16 cellular contexts compared by ENCODE assay signal in genomic region chr3:53506110-53506762, GRCh38. TPM values are rescaled to one million over a fixed set of nuclear protein-coding genes. Genes with fewer than 3 reads are reported as not detected.
DNase-seq lines count a peak whose midpoint lies in the region; TF ChIP-seq lines count a peak whose summit lies in the region.
"Had no signal": no experiment of that assay in that cellular context is flagged by ENCODE, and none has a peak within 500 bp of the region (broad histone marks: within the 10 kb centered on the region; RNA-seq: fewer than 3 reads in every experiment).

No MANE protein-coding gene starts in this region.

- H4K20me1 ChIP-seq in H9 (ENCODE audit: control insufficient read depth, insufficient read depth, insufficient read length): no peaks in the 10 kb centered on the region

- no peak overlapping the region for H4K5ac ChIP-seq in H9 (ENCODE audit: insufficient read length, low read depth, low read length)

- no peak overlapping the region for H3K4ac ChIP-seq in H9 (ENCODE audit: low read depth, low read length)

- H4K91ac ChIP-seq in H9 (ENCODE audit: insufficient read length, low read depth, low read length): no peak overlapping the region

- H3K23ac ChIP-seq in H9 (ENCODE audit: insufficient read length, low read depth, low read length): no peak overlapping the region

- TF ChIP-seq CTCF in H9 (conservative IDR thresholded peaks at IDR 0.05): no peak
- no peak for TF ChIP-seq CTCF in epithelial cell of proximal tubule (conservative IDR thresholded peaks at IDR 0.05; ENCODE audit: low read depth, low read length)

- H3K27ac ChIP-seq in H9 (ENCODE audit: insufficient read length, low read depth, low read length): no peak overlapping the region
- H3K27ac ChIP-seq: SJSA1 had no signal

- H2AFZ ChIP-seq in H9 (ENCODE audit: low read length): no peak overlapping the region

- DNase-seq in H9 (no peak), epithelial cell of proximal tubule (ENCODE audit: low read depth) (peak; percentile 54), mucosa of gallbladder (ENCODE audit: low spot score) (peak; percentile 34), NCI-H2029 (lab: John Stamatoyannopoulos, UW) (no peak), hepatic stellate cell (ENCODE audit: low spot score) (no peak), NCI-H1105 (lab: John Stamatoyannopoulos, UW) (no peak)
- DNase-seq in activated CD4-positive, alpha-beta T cell treated with anti-CD3 and anti-CD28 coated beads, Interleukin-2, amount 50 U/mL, for 48 hours: no peak
- DNase-seq: C1 segment of cervical spinal cord; HCEC 1CT; NCI-H146; NCI-H2107; NCI-H226; NCI-H69; NK-92 treated with Interleukin-12 subunit alpha and Interleukin-12 subunit beta, amount 100 ng/mL, for 24 hours had no signal

- no peak overlapping the region for H3K18ac ChIP-seq in H9 (ENCODE audit: insufficient read length, low read depth, low read length)

- H3K23me2 ChIP-seq in H9 (ENCODE audit: insufficient read length, low read depth, low read length, poor library complexity, severe bottlenecking): no peaks in the 10 kb centered on the region

- H3K9me3 ChIP-seq in H9 (ENCODE audit: control insufficient read depth, low read depth, low read length): no peaks in the 10 kb centered on the region
- H3K9me3 ChIP-seq: SJSA1 had no signal

- H3K27me3 ChIP-seq in H9 (ENCODE audit: insufficient read depth, low read length): no peaks in the 10 kb centered on the region

- no peaks in the 10 kb centered on the region for H3K79me1 ChIP-seq in H9 (ENCODE audit: insufficient read depth, low read depth, low read length, poor library complexity, severe bottlenecking)

- H2AK5ac ChIP-seq in H9 (ENCODE audit: insufficient read length, low read length): no peak overlapping the region

- H2BK20ac ChIP-seq in H9 (ENCODE audit: low read depth, low read length, poor library complexity, severe bottlenecking): no peak overlapping the region

- WGBS in H9 (ENCODE audit: extremely low coverage, insufficient read length, low lambda C conversion rate): no CpG with 5 or more reads among the region's 4 CpGs

- H3K4me1 ChIP-seq in H9 (ENCODE audit: insufficient read depth, low read length): no peaks in the 10 kb centered on the region; the same call in 1 of the 2 replicates
- H3K4me1 ChIP-seq: SJSA1 had no signal

- no peak overlapping the region for H3K4me3 ChIP-seq in epithelial cell of proximal tubule (ENCODE audit: low read depth, low read length)
- H3K4me3 ChIP-seq: K562, SJSA1 had no signal

- no peaks in the 10 kb centered on the region for H3K9me3 Mint-ChIP-seq in H9

- peaks cover 14 to 23% of the 10 kb centered on the region in 2 experiments for H3K4me1 Mint-ChIP-seq in H9

- no peak overlapping the region for H3K4me3 Mint-ChIP-seq in H9

- no peak overlapping the region for H3T11ph ChIP-seq in H9 (ENCODE audit: low read length)

- no peaks in the 10 kb centered on the region; the same call in 1 of the 2 replicates for H3K27me3 Mint-ChIP-seq in H9 (ENCODE audit: low read depth)

- no peak overlapping the region for H2BK15ac ChIP-seq in H9 (ENCODE audit: low read depth, low read length)

- no peaks in the 10 kb centered on the region for H3K36me3 Mint-ChIP-seq in H9 (ENCODE audit: insufficient read depth in 1 of 3, low read depth in 3 of 3)

- no peak overlapping the region for H4K8ac ChIP-seq in H9 (replicated peaks; ENCODE audit: insufficient read length, low read depth, low read length)

- peak overlapping the region; percentile 74 for H2BK5ac ChIP-seq in H9 (ENCODE audit: insufficient read length, low read length)

- no peak overlapping the region for H3K9ac ChIP-seq in H9 (ENCODE audit: extremely low read depth, insufficient read length, low read length)

- no peak overlapping the region for H3K4me2 ChIP-seq in H9 (ENCODE audit: insufficient read depth, insufficient read length, low read length)

- no peaks in the 10 kb centered on the region for H3K79me2 ChIP-seq in H9 (ENCODE audit: insufficient read depth, low read length)

- no peak overlapping the region for H3K56ac ChIP-seq in H9 (ENCODE audit: insufficient read length, low read depth, low read length)

- no peak overlapping the region for H2BK120ac ChIP-seq in H9 (ENCODE audit: low read depth, low read length, poor library complexity, severe bottlenecking)

- no peak overlapping the region for H2BK12ac ChIP-seq in H9 (ENCODE audit: insufficient read length, low read depth, low read length)

- H3K14ac ChIP-seq in H9 (ENCODE audit: insufficient read depth, low read length): no peak overlapping the region

- H3K27ac Mint-ChIP-seq in H9: no peak overlapping the region

RNA-seq across cellular contexts. Expression of gene CACNA1D, which starts 11.8 kb away (rescaled TPM):
- total RNA-seq in H9 (2021): 1.9 and 3.5 TPM in 2 replicates
- 0.07 and 1.9 TPM in 2 replicates for total RNA-seq in epithelial cell of proximal tubule
- 39.2 TPM for total RNA-seq in mucosa of gallbladder
- total RNA-seq: SJSA1 had no signal

Comparison
In these comparisons a context has a peak if more than half of its experiments do, and no peak if none do; other contexts are left out.
1. DNase-seq: peak in epithelial cell of proximal tubule (single experiment) and mucosa of gallbladder (single experiment); none in H9 (single experiment), NCI-H2029 (single experiment), hepatic stellate cell (single experiment), activated CD4-positive, alpha-beta T cell treated with anti-CD3 and anti-CD28 coated beads, Interleukin-2, amount 50 U/mL, for 48 hours (0 of 2) and NCI-H1105 (single experiment).